Comparison of ENCODE assay signal across 16 cellular contexts in genomic region chr4:650951-651883, GRCh38. TPM values are rescaled to one million over a fixed set of nuclear protein-coding genes. Genes with fewer than 3 reads are reported as not detected.
DNase-seq lines count a peak whose midpoint lies in the region; ATAC-seq and TF ChIP-seq lines count a peak whose summit lies in the region.
"Had no signal": no experiment of that assay in that cellular context is flagged by ENCODE, and none has a peak within 500 bp of the region (broad histone marks: within the 10 kb centered on the region; RNA-seq: fewer than 3 reads in every experiment).

No MANE protein-coding gene starts in this region.

- H3K4me3 ChIP-seq in HEK293 (ENCODE audit: low read depth, low read length) = no peak overlapping the region
- H3K4me3 ChIP-seq: testis had no signal

- no peaks in the 10 kb centered on the region for H3K9me3 Mint-ChIP-seq in type B pancreatic cell
- H3K9me3 Mint-ChIP-seq: activated naive CD4-positive, alpha-beta T cell treated with anti-CD3 and anti-CD28 coated beads, Interleukin-2, amount 50 U/mL, for 24 hours; immature natural killer cell; nephron had no signal

- TF ChIP-seq CTCF in HEK293 (tag by site-specific recombination; IDR thresholded peaks at IDR 0.05) (no peak), type B pancreatic cell (conservative IDR thresholded peaks at IDR 0.05) (no peak)

- POLR2A ChIA-PET in HEK293 (lab: Yijun Ruan, JAX) = no interaction called here

- H3K4me1 Mint-ChIP-seq in type B pancreatic cell (ENCODE audit: unreplicated experiment) = peaks cover 6% of the 10 kb centered on the region
- H3K4me1 Mint-ChIP-seq: immature natural killer cell had no signal

- no peaks in the 10 kb centered on the region for H3K9me3 ChIP-seq in HEK293 (ENCODE audit: control insufficient read depth, insufficient read depth, low read depth, low read length)
- H3K9me3 ChIP-seq: testis had no signal

- DNase-seq in NCI-H345 (lab: John Stamatoyannopoulos, UW) = peak; percentile 56
- peak in 41 of 42 donors; percentile 51 to 90 (median 82) for DNase-seq in head of caudate nucleus
- peak; percentile 91 for DNase-seq in pons (ENCODE audit: low spot score)
- no peak for DNase-seq in type B pancreatic cell (ENCODE audit: extremely low spot score, unreplicated experiment)
- DNase-seq in OCI-M2 (lab: John Stamatoyannopoulos, UW; ENCODE audit: unreplicated experiment) = no peak
- DNase-seq: CD4-positive, alpha-beta memory T cell; cortex of kidney; immature natural killer cell; SHP77; small intestine; testis had no signal

- no peaks in the 10 kb centered on the region for H3K4me1 ChIP-seq in HEK293 (ENCODE audit: control insufficient read depth, insufficient read depth, low read length)
- H3K4me1 ChIP-seq: testis had no signal

- no peak overlapping the region for H3K27ac ChIP-seq in HEK293 (ENCODE audit: extremely low read depth, low read depth, low read length)
- H3K27ac ChIP-seq: testis had no signal

- no peaks in the 10 kb centered on the region for H3K36me3 ChIP-seq in HEK293 (ENCODE audit: control insufficient read depth in 2 of 2, insufficient read depth in 1 of 2, low read length in 2 of 2)

- H3K4me3 Mint-ChIP-seq in type B pancreatic cell = no peak overlapping the region
- H3K4me3 Mint-ChIP-seq: activated naive CD4-positive, alpha-beta T cell treated with anti-CD3 and anti-CD28 coated beads, Interleukin-2, amount 50 U/mL, for 24 hours; CD4-positive, alpha-beta memory T cell; immature natural killer cell; nephron had no signal

- CTCF ChIA-PET in HEK293 (lab: Yijun Ruan, JAX) = no interaction called here

- intact Hi-C loops in head of caudate nucleus (cut with DNase I) = no loop called here

- no peaks in the 10 kb centered on the region for H3K27me3 Mint-ChIP-seq in type B pancreatic cell

- no peak for ATAC-seq in HG03095 (IDR thresholded peaks at IDR 0.05; ENCODE audit: unreplicated experiment)

- no peaks in the 10 kb centered on the region for H3K36me3 Mint-ChIP-seq in type B pancreatic cell
- H3K36me3 Mint-ChIP-seq: activated naive CD4-positive, alpha-beta T cell treated with anti-CD3 and anti-CD28 coated beads, Interleukin-2, amount 50 U/mL, for 24 hours; CD4-positive, alpha-beta memory T cell; immature natural killer cell had no signal

- no peak overlapping the region for H3K27ac Mint-ChIP-seq in type B pancreatic cell
- H3K27ac Mint-ChIP-seq: activated naive CD4-positive, alpha-beta T cell treated with anti-CD3 and anti-CD28 coated beads, Interleukin-2, amount 50 U/mL, for 24 hours; CD4-positive, alpha-beta memory T cell; immature natural killer cell had no signal

TF ChIP-seq in HEK293, 187 proteins besides CTCF, POLR2A, EP300 and RAD21:
- TF ChIP-seq ZNF10 (tag by site-specific recombination; IDR thresholded peaks at IDR 0.05) = peak; percentile 96
- no peak for TF ChIP-seq SETDB1 (IDR thresholded peaks at IDR 0.05; ENCODE audit: insufficient read length, low read length)
- TF ChIP-seq ZNF768 (tag by site-specific recombination; IDR thresholded peaks at IDR 0.05) = no peak
- TF ChIP-seq ZXDB (tag by site-specific recombination; IDR thresholded peaks at IDR 0.05) = no peak
- TF ChIP-seq ZNF221 (tag by site-specific recombination; IDR thresholded peaks at IDR 0.05; ENCODE audit: borderline replicate concordance) = no peak

RNA-seq across cellular contexts. Expression of gene ATP5ME, which starts 22.9 kb away (rescaled TPM):
- 285 and 363 TPM in 2 replicates for total RNA-seq in type B pancreatic cell (ENCODE audit: low replicate concordance)

RNA-seq across cellular contexts. Expression of gene MYL5, which starts 23.1 kb away (rescaled TPM):
- 20.2 and 21.3 TPM in 2 replicates for total RNA-seq in type B pancreatic cell (ENCODE audit: low replicate concordance)

RNA-seq across cellular contexts. Expression of gene PDE6B, which starts 25.8 kb away (rescaled TPM):
- total RNA-seq in type B pancreatic cell (ENCODE audit: low replicate concordance) = 6.7 and 12.2 TPM in 2 replicates
- total RNA-seq: NCI-H460 had no signal

RNA-seq across cellular contexts. Expression of gene SLC49A3, which starts 37.7 kb away (rescaled TPM):
- total RNA-seq in type B pancreatic cell (ENCODE audit: low replicate concordance) = 2.5 and 3.3 TPM in 2 replicates
- total RNA-seq: NCI-H460 had no signal

RNA-seq across cellular contexts. Expression of gene PCGF3, which starts 54.4 kb away (rescaled TPM):
- 64.3 and 66.7 TPM in 2 replicates for total RNA-seq in type B pancreatic cell (ENCODE audit: low replicate concordance)

Comparison
In these comparisons a context has a peak if more than half of its experiments do, and no peak if none do; other contexts are left out.
1. DNase-seq: peak in NCI-H345 (single experiment), head of caudate nucleus (41 of 42) and pons (single experiment); none in type B pancreatic cell (single experiment) and OCI-M2 (single experiment).